In the genomic region with DNA sequence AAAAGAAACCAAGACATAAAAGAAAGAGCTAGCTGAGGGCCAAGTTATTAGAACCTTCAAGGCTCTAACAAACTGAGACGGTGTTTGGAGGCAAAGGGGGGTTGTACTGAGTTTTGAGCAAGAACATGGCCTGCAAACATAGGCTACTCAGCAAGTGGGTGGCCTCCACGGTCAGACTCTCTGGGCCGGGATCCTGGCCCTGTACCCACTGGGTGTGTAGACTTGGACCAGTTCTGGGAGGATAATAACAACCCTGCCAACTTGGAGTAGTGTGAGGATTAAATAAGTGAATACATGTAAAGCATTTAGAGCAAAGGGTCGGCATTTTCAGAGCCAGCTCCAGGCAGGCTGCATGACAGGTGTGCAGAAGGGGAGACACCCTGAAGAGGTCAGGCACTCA, we compare ENCODE assay signal across 29 cellular contexts. TPM values are rescaled to one million over a fixed set of nuclear protein-coding genes. Genes with fewer than 3 reads are reported as not detected.
"Had no signal": no experiment of that assay in that cellular context is flagged by ENCODE, and none has a peak within 500 bp of the region (broad histone marks: within the 10 kb centered on the region; RNA-seq: fewer than 3 reads in every experiment).

No MANE protein-coding gene starts in this region.

- H3K4me1 ChIP-seq: ascending aorta, body of pancreas had no signal

- H3K9me3 ChIP-seq: ascending aorta, body of pancreas, SJSA1 had no signal

- H3K27ac ChIP-seq: ascending aorta, body of pancreas, SJSA1 had no signal

- H3K27me3 ChIP-seq: ascending aorta, body of pancreas, SJSA1 had no signal

- DNase-seq: activated CD4-positive, alpha-beta T cell treated with anti-CD3 and anti-CD28 coated beads for 48 hours; activated CD4-positive, alpha-beta T cell treated with anti-CD3 and anti-CD28 coated beads, Interleukin-2, amount 50 U/mL, for 4 hours; activated CD4-positive, CD25-positive, alpha-beta regulatory T cell treated with anti-CD3 and anti-CD28 coated beads, Interleukin-2, amount 50 U/mL, for 72 hours; activated CD8-positive, alpha-beta memory T cell treated with anti-CD3 and anti-CD28 coated beads, Interleukin-2, amount 10 ng/mL, durations not matched to agents 7 days and 5 days; activated effector memory CD4-positive, alpha-beta T cell treated with Interleukin-2 at 50 U/mL for 16 hours; activated naive CD4-positive, alpha-beta T cell; activated naive CD8-positive, alpha-beta T cell treated with anti-CD3 and anti-CD28 coated beads, Interleukin-2, amount 50 U/mL, for 24 hours; activated T-cell treated with anti-CD3 and anti-CD28 coated beads, Interleukin-2, amount 50 U/mL, for 24 hours; amniotic stem cell; body of pancreas; IMR-90; Kasumi-1; KBM-7; NCI-H1105 treated with DMSO at 0.1 percent for 48 hours; NCI-H1436 treated with DMSO at 0.1 percent for 48 hours; NCI-H187; NCI-H2081; NCI-H510A treated with DMSO at 0.1 percent for 48 hours; NCI-H69; NK-92 treated with Interleukin-12 subunit alpha and Interleukin-12 subunit beta, amount 100 ng/mL, for 24 hours; OCI-M1; RPMI8226; SHP77 had no signal

- ATAC-seq: activated CD8-positive, alpha-beta memory T cell treated with anti-CD3 and anti-CD28 coated beads, Interleukin-2, amount 10 ng/mL, durations not matched to agents 7 days and 5 days; activated naive CD4-positive, alpha-beta T cell treated with anti-CD3 and anti-CD28 coated beads, Interleukin-2, amount 50 U/mL, for 72 hours; activated naive CD8-positive, alpha-beta T cell treated with anti-CD3 and anti-CD28 coated beads, Interleukin-2, amount 50 U/mL, for 24 hours; body of pancreas; Panc1; WTC11 had no signal

- H3K4me3 ChIP-seq: ascending aorta, body of pancreas, SJSA1 had no signal

- H3K36me3 ChIP-seq: ascending aorta, SJSA1 had no signal

RNA-seq across cellular contexts. Expression of a gene that starts 56.1 kb away (rescaled TPM):
- total RNA-seq: activated naive CD4-positive, alpha-beta T cell treated with anti-CD3 and anti-CD28 coated beads, Interleukin-2, amount 50 U/mL, for 72 hours; activated T-helper 1 cell treated with anti-CD3 and anti-CD28 coated beads, Interleukin-12 subunit alpha, Interleukin-12 subunit beta, Interleukin-2, Interleukin-4 antibody, amounts not matched to agents 30 ng/mL and 10 ng/mL and 1 ng/mL, durations not matched to agents 14 hours and 24 hours and 36 hours had no signal
